In genomic region chr10:111072232-111072631, GRCh38 we compare ENCODE assay signal across 21 cellular contexts. TPM values are rescaled to one million over a fixed set of nuclear protein-coding genes. Genes with fewer than 3 reads are reported as not detected.
A peak's percentile ranks its signal among the peaks of the same experiment; 100 is the strongest.
DNase-seq lines count a peak whose midpoint lies in the region; ATAC-seq and TF ChIP-seq lines count a peak whose summit lies in the region.
"Had no signal": no experiment of that assay in that cellular context is flagged by ENCODE, and none has a peak within 500 bp of the region (broad histone marks: within the 10 kb centered on the region; RNA-seq: fewer than 3 reads in every experiment).

No MANE protein-coding gene starts in this region.

- no peaks in the 10 kb centered on the region for H4K20me1 ChIP-seq in neural cell (ENCODE audit: insufficient read depth)
- H4K20me1 ChIP-seq in MM.1S (ENCODE audit: insufficient read depth, low read length), result no peaks in the 10 kb centered on the region

- ATAC-seq in HG03175 (IDR thresholded peaks at IDR 0.05; ENCODE audit: unreplicated experiment), result no peak
- ATAC-seq: GM12878 had no signal

- H3K4me3 ChIP-seq in neural cell (ENCODE audit: low read length), result no peak overlapping the region
- no peak overlapping the region for H3K4me3 ChIP-seq in MM.1S (ENCODE audit: low read length)
- H3K4me3 ChIP-seq: GM12878, PC-9 had no signal

- peak; percentile 47 for TF ChIP-seq EP300 in neural cell (conservative IDR thresholded peaks at IDR 0.05; ENCODE audit: poor library complexity, severe bottlenecking)

- H3K4me2 ChIP-seq in neural cell (ENCODE audit: low read length), result no peak overlapping the region
- H3K4me2 ChIP-seq in MM.1S (ENCODE audit: low read depth, low read length), result no peak overlapping the region
- H3K4me2 ChIP-seq: PC-9 had no signal

- no peaks in the 10 kb centered on the region for H3K79me2 ChIP-seq in neural cell (replicated peaks; ENCODE audit: insufficient read depth, low read length)
- H3K79me2 ChIP-seq in MM.1S (ENCODE audit: low read length), result no peaks in the 10 kb centered on the region

- TF ChIP-seq CTCF in neural cell (IDR thresholded peaks at IDR 0.05; ENCODE audit: poor library complexity, severe bottlenecking) (no peak), MM.1S (IDR thresholded peaks at IDR 0.05; ENCODE audit: low read length) (no peak)

- H3K9ac ChIP-seq in neural cell (ENCODE audit: low read length) (no peak overlapping the region), MM.1S (ENCODE audit: low read length) (no peak overlapping the region)

- H3K27ac ChIP-seq in neural cell (ENCODE audit: low read length) (no peak overlapping the region), MM.1S (ENCODE audit: low read length) (no peak overlapping the region)
- H3K27ac ChIP-seq: PC-9, RWPE1 had no signal

- no peak for TF ChIP-seq RAD21 in neural cell (conservative IDR thresholded peaks at IDR 0.05)

- H3F3A ChIP-seq in neural cell (ENCODE audit: insufficient read depth, low read length, poor library complexity, severe bottlenecking) (no peaks in the 10 kb centered on the region), MM.1S (ENCODE audit: insufficient read depth, low read length) (no peaks in the 10 kb centered on the region)

- H2AFZ ChIP-seq in neural cell (ENCODE audit: low read depth, low read length) (no peak overlapping the region), MM.1S (ENCODE audit: low read length) (no peak overlapping the region)
- H2AFZ ChIP-seq: PC-9 had no signal

- no peaks in the 10 kb centered on the region for H3K4me1 ChIP-seq in MM.1S (ENCODE audit: low read length)

- H3K9me3 ChIP-seq in neural cell (ENCODE audit: low read length) (no peaks in the 10 kb centered on the region), MM.1S (replicated peaks; ENCODE audit: insufficient read depth, low read length) (no peaks in the 10 kb centered on the region)

- DNase-seq in NCI-H1417 (lab: John Stamatoyannopoulos, UW) (peak in 2 of 3 experiments; percentile 2 to 44), NCI-H1417 treated with DMSO at 0.1 percent for 48 hours (lab: John Stamatoyannopoulos, UW) (no peak), DMS 273 treated with DMSO at 0.1 percent for 48 hours (lab: John Stamatoyannopoulos, UW) (peak; percentile 11), NCI-H69 (lab: John Stamatoyannopoulos, UW) (peak; percentile 45), NCI-H187 treated with DMSO at 0.1 percent for 48 hours (lab: John Stamatoyannopoulos, UW) (no peak), MM.1S (no peak)
- DNase-seq: 8988T, DMS153, GF-D8, HCEC 1CT, NCI-H1436 treated with DMSO at 0.1 percent for 48 hours, NCI-H446 treated with DMSO at 0.1 percent for 48 hours, NCI-H774, PC-9, SIG-M5, T-helper 1 cell had no signal

- peaks cover 15% of the 10 kb centered on the region for H3K27me3 ChIP-seq in neural cell (ENCODE audit: insufficient read depth, low read depth, low read length)
- no peaks in the 10 kb centered on the region for H3K27me3 ChIP-seq in MM.1S (replicated peaks; ENCODE audit: insufficient read depth, low read length)

- H3K9me2 ChIP-seq in neural cell (ENCODE audit: insufficient read depth, low read length) (no peaks in the 10 kb centered on the region), MM.1S (replicated peaks; ENCODE audit: insufficient read depth, low read length) (no peaks in the 10 kb centered on the region)

- H3K36me3 ChIP-seq in neural cell (ENCODE audit: insufficient read depth, low read length) (no peaks in the 10 kb centered on the region), MM.1S (replicated peaks; ENCODE audit: insufficient read depth, low read length) (no peaks in the 10 kb centered on the region)

TF ChIP-seq in neural cell, 6 proteins besides CTCF, POLR2A, EP300 and RAD21:
- TF ChIP-seq POLR2AphosphoS5 (IDR thresholded peaks at IDR 0.05), result peak; percentile 77
- TF ChIP-seq TAF1 (IDR thresholded peaks at IDR 0.05; ENCODE audit: low read depth), result no peak
- TF ChIP-seq EZH2 (IDR thresholded peaks at IDR 0.05; ENCODE audit: borderline replicate concordance, insufficient read depth, low read length, poor library complexity, severe bottlenecking), result no peak
- no peak for TF ChIP-seq MXI1 (conservative IDR thresholded peaks at IDR 0.05; ENCODE audit: poor library complexity, severe bottlenecking)
- TF ChIP-seq SMC3 (conservative IDR thresholded peaks at IDR 0.05; ENCODE audit: poor library complexity), result peak; percentile 4
- TF ChIP-seq REST (IDR thresholded peaks at IDR 0.05; ENCODE audit: borderline replicate concordance), result no peak

RNA-seq across cellular contexts. Expression of gene ADRA2A, which starts 4.6 kb away (rescaled TPM):
- 1.5 and 2.5 TPM in 2 replicates for polyA plus RNA-seq in neural cell
- polyA minus RNA-seq in neural cell, result 4.4 and 5.4 TPM in 2 replicates
- polyA plus RNA-seq: AG04450, GM12878 had no signal

Comparison
In these comparisons a context has a peak if more than half of its experiments do, and no peak if none do; other contexts are left out.
1. DNase-seq: peak in NCI-H1417 (2 of 3), DMS 273 treated with DMSO at 0.1 percent for 48 hours (single experiment) and NCI-H69 (single experiment); none in NCI-H1417 treated with DMSO at 0.1 percent for 48 hours (single experiment), NCI-H187 treated with DMSO at 0.1 percent for 48 hours (single experiment) and MM.1S (single experiment).